ENCODE assay signal across 8 cellular contexts in the genomic region with DNA sequence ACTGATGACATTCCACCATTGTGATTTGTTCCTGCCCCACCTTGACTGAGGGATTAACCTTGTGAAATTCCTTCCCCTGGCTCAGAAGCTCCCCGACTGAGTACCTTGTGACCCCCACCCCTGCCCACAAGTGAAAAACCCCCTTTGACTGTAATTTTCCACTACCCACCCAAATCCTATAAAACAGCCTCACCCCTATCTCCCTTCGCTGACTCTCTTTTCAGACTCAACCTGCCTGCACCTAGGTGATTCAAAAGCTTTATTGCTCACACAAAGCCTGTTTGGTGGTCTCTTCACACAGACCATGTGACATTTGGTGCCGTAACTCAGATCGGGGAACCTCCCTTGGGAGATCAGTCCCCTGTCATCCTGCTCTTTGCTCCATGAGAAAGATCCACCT. TPM values are rescaled to one million over a fixed set of nuclear protein-coding genes. Genes with fewer than 3 reads are reported as not detected.
"Had no signal": no experiment of that assay in that cellular context is flagged by ENCODE, and none has a peak within 500 bp of the region (broad histone marks: within the 10 kb centered on the region; RNA-seq: fewer than 3 reads in every experiment).

No MANE protein-coding gene starts in this region.

RNA-seq across cellular contexts. Expression of gene SELL, which starts 28.3 kb away (rescaled TPM):
- total RNA-seq: chondrocyte, fibroblast of villous mesenchyme had no signal

RNA-seq across cellular contexts. Expression of gene SELE, which starts 50.7 kb away (rescaled TPM):
- total RNA-seq: activated B cell treated with CpG ODN at 0.5 μM for 24 hours; activated CD8-positive, alpha-beta T cell treated with anti-CD3 and anti-CD28 coated beads for 36 hours; activated T-cell treated with anti-CD3 and anti-CD28 coated beads, Interleukin-2, amount 50 U/mL, for 72 hours; activated T-helper 17 cell treated with anti-CD3 and anti-CD28 coated beads, Interleukin-2, amount 50 U/mL, for 72 hours; chondrocyte; fibroblast of lung; fibroblast of villous mesenchyme; T-helper 17 cell had no signal

RNA-seq across cellular contexts. Expression of gene SELP, which starts 53.2 kb away (rescaled TPM):
- total RNA-seq: chondrocyte, fibroblast of lung, fibroblast of villous mesenchyme had no signal
